ENCODE assay signal across 22 cellular contexts in genomic region chr21:37763298-37763697, GRCh38.
"Had no signal": no experiment of that assay in that cellular context is flagged by ENCODE, and none has a peak within 500 bp of the region (broad histone marks: within the 10 kb centered on the region; RNA-seq: fewer than 3 reads in every experiment).

No MANE protein-coding gene starts in this region.

- DNase-seq: activated B cell treated with CpG ODN at 0.5 μM for 24 hours; activated CD4-positive, alpha-beta T cell treated with anti-CD3 and anti-CD28 coated beads for 48 hours; activated CD8-positive, alpha-beta T cell treated with anti-CD3 and anti-CD28 coated beads for 36 hours; activated effector memory CD4-positive, alpha-beta T cell treated with anti-CD3 and anti-CD28 coated beads, Interleukin-2, amount 50 U/mL, for 16 hours; activated T-cell treated with anti-CD3 and anti-CD28 coated beads, Interleukin-2, amount 50 U/mL, for 48 hours; adrenal gland; dorsolateral prefrontal cortex; gastrocnemius medialis; heart right ventricle; left colon; lower lobe of right lung; naive B cell; ovary; right lobe of liver; spleen; stomach; testis; upper lobe of right lung had no signal

- H3K9me3 Mint-ChIP-seq: activated B cell treated with CpG ODN at 0.5 μM for 24 hours; activated CD8-positive, alpha-beta T cell treated with anti-CD3 and anti-CD28 coated beads for 36 hours; activated naive CD4-positive, alpha-beta T cell treated with anti-CD3 and anti-CD28 coated beads, Interleukin-2, amount 50 U/mL, for 24 hours; mesothelial cell of epicardium; naive B cell had no signal

- H3K4me3 Mint-ChIP-seq: activated B cell treated with CpG ODN at 0.5 μM for 24 hours; activated CD8-positive, alpha-beta T cell treated with anti-CD3 and anti-CD28 coated beads for 36 hours; activated naive CD4-positive, alpha-beta T cell treated with anti-CD3 and anti-CD28 coated beads, Interleukin-2, amount 50 U/mL, for 24 hours; endodermal cell; mesothelial cell of epicardium; naive B cell had no signal

- H3K4me1 Mint-ChIP-seq: activated B cell treated with CpG ODN at 0.5 μM for 24 hours; activated naive CD4-positive, alpha-beta T cell treated with anti-CD3 and anti-CD28 coated beads, Interleukin-2, amount 50 U/mL, for 24 hours; naive B cell had no signal

- H3K36me3 Mint-ChIP-seq: activated naive CD4-positive, alpha-beta T cell treated with anti-CD3 and anti-CD28 coated beads, Interleukin-2, amount 50 U/mL, for 24 hours; mesothelial cell of epicardium; naive B cell had no signal

- H3K27ac Mint-ChIP-seq: activated B cell treated with CpG ODN at 0.5 μM for 24 hours; activated CD8-positive, alpha-beta T cell treated with anti-CD3 and anti-CD28 coated beads for 36 hours; endodermal cell; mesothelial cell of epicardium; naive B cell had no signal

- ATAC-seq: activated CD8-positive, alpha-beta T cell treated with anti-CD3 and anti-CD28 coated beads for 36 hours; gastrocnemius medialis; left colon; lower lobe of right lung; right lobe of liver; upper lobe of right lung had no signal

- H3K27me3 Mint-ChIP-seq: activated B cell treated with CpG ODN at 0.5 μM for 24 hours; activated CD8-positive, alpha-beta T cell treated with anti-CD3 and anti-CD28 coated beads for 36 hours; naive B cell had no signal

- FAIRE-seq: TTC549 had no signal
